34 cellular contexts compared by ENCODE assay signal in the genomic region with DNA sequence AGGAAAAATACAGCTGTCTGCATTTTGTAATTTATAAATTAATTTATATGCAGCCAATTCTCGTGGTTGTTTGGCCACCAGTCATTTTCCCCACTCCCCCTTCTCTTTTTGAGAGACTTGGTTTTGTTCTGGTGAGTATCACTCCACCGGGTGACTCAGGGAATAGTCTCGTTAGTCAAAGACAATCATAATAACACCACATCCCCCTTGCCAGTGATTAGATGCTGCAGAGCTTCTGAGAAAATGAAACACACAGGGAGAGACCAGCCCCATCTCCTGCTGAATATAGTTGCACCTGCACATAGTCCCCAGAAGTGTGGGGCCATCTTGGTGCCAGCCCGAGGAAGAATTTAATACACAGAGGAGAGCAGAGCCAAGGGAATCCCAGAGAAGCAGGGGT. TPM values are rescaled to one million over a fixed set of nuclear protein-coding genes. Genes with fewer than 3 reads are reported as not detected.
A peak's percentile ranks its signal among the peaks of the same experiment; 100 is the strongest.
DNase-seq lines count a peak whose midpoint lies in the region; ATAC-seq, FAIRE-seq and TF ChIP-seq lines count a peak whose summit lies in the region.
"Had no signal": no experiment of that assay in that cellular context is flagged by ENCODE, and none has a peak within 500 bp of the region (broad histone marks: within the 10 kb centered on the region; RNA-seq: fewer than 3 reads in every experiment).

No MANE protein-coding gene starts in this region.

- H3K9me2 ChIP-seq in GM23248 (ENCODE audit: insufficient read depth): no peaks in the 10 kb centered on the region

- H3K9me3 ChIP-seq in GM23248 (ENCODE audit: low read depth): no peaks in the 10 kb centered on the region
- H3K9me3 ChIP-seq in osteoblast (ENCODE audit: low read depth, low read length): no peaks in the 10 kb centered on the region
- peaks cover 0 to 10% (median 0%) of the 10 kb centered on the region in 12 donors for H3K9me3 ChIP-seq in heart left ventricle
- no peaks in the 10 kb centered on the region for H3K9me3 ChIP-seq in H9 (ENCODE audit: control insufficient read depth, low read depth, low read length)
- H3K9me3 ChIP-seq: gastrocnemius medialis, left lung, psoas muscle, sigmoid colon, tibial artery had no signal

- no peaks in the 10 kb centered on the region for H3K9me3 Mint-ChIP-seq in activated CD8-positive, alpha-beta memory T cell treated with anti-CD3 and anti-CD28 coated beads, Interleukin-2, amount 10 ng/mL, durations not matched to agents 7 days and 5 days (ENCODE audit: low read depth)
- H3K9me3 Mint-ChIP-seq in activated CD4-positive, alpha-beta memory T cell treated with anti-CD3 and anti-CD28 coated beads for 36 hours: no peaks in the 10 kb centered on the region
- peaks cover 19 to 23% of the 10 kb centered on the region in 2 experiments for H3K9me3 Mint-ChIP-seq in H9
- H3K9me3 Mint-ChIP-seq: CD8-positive, alpha-beta T cell; effector memory CD8-positive, alpha-beta T cell; stimulated activated naive CD8-positive, alpha-beta T cell treated with anti-CD3 and anti-CD28 coated beads, Interleukin-15, Interleukin-2, amounts not matched to agents 100 ng/mL and 50 ng/mL, for 24 hours had no signal

- intact Hi-C loops in activated CD4-positive, alpha-beta memory T cell treated with anti-CD3 and anti-CD28 coated beads for 36 hours (cut with micrococcal nuclease): no loop called here
- intact Hi-C loops in heart left ventricle (cut with DNase I): no loop called here

- TF ChIP-seq POLR2A in heart left ventricle (IDR thresholded peaks at IDR 0.05): no peak

- H4K20me1 ChIP-seq in GM23248 (ENCODE audit: insufficient read depth): no peaks in the 10 kb centered on the region
- no peaks in the 10 kb centered on the region for H4K20me1 ChIP-seq in osteoblast (ENCODE audit: insufficient read depth, low read length)
- no peaks in the 10 kb centered on the region for H4K20me1 ChIP-seq in H9 (ENCODE audit: control insufficient read depth, insufficient read depth, insufficient read length)

- H3K4me1 Mint-ChIP-seq in activated CD8-positive, alpha-beta memory T cell treated with anti-CD3 and anti-CD28 coated beads, Interleukin-2, amount 10 ng/mL, durations not matched to agents 7 days and 5 days: peaks cover 11% of the 10 kb centered on the region
- H3K4me1 Mint-ChIP-seq in activated CD4-positive, alpha-beta memory T cell treated with anti-CD3 and anti-CD28 coated beads for 36 hours (ENCODE audit: low read depth): peaks cover 4% of the 10 kb centered on the region
- no peaks in the 10 kb centered on the region for H3K4me1 Mint-ChIP-seq in H9
- H3K4me1 Mint-ChIP-seq: B cell; immature natural killer cell; mesothelial cell of epicardium; naive thymus-derived CD4-positive, alpha-beta T cell had no signal

- H3K79me1 ChIP-seq in H9 (ENCODE audit: insufficient read depth, low read depth, low read length, poor library complexity, severe bottlenecking): no peaks in the 10 kb centered on the region

- H4K91ac ChIP-seq in H9 (ENCODE audit: insufficient read length, low read depth, low read length): no peak overlapping the region

- no peak overlapping the region for H3K18ac ChIP-seq in H9 (ENCODE audit: insufficient read length, low read depth, low read length)

- no peak overlapping the region for H3T11ph ChIP-seq in H9 (ENCODE audit: low read length)

- ATAC-seq in activated CD8-positive, alpha-beta memory T cell treated with anti-CD3 and anti-CD28 coated beads, Interleukin-2, amount 10 ng/mL, durations not matched to agents 7 days and 5 days: peak; percentile 47
- ATAC-seq in heart left ventricle: no peak
- ATAC-seq: CD8-positive, alpha-beta T cell; effector memory CD8-positive, alpha-beta T cell; gastrocnemius medialis; left lung; naive thymus-derived CD4-positive, alpha-beta T cell; psoas muscle had no signal

- in situ Hi-C loops in GM23248 (cut with MboI): no loop called here

- H2AK5ac ChIP-seq in H9 (ENCODE audit: insufficient read length, low read length): no peak overlapping the region

- H3K36me3 ChIP-seq in GM23248 (ENCODE audit: low read depth): no peaks in the 10 kb centered on the region
- no peaks in the 10 kb centered on the region for H3K36me3 ChIP-seq in osteoblast (ENCODE audit: insufficient read depth, low read length)
- H3K36me3 ChIP-seq in heart left ventricle: no peaks in the 10 kb centered on the region
- H3K36me3 ChIP-seq: cardiac muscle cell, gastrocnemius medialis, left lung, sigmoid colon, tibial artery, WERI-Rb-1 had no signal

- no peaks in the 10 kb centered on the region for H3F3A ChIP-seq in GM23248 (ENCODE audit: insufficient read depth)

- no peak for TF ChIP-seq CTCF in osteoblast (IDR thresholded peaks at IDR 0.05; ENCODE audit: extremely low read depth, low read depth, low read length)
- no peak for TF ChIP-seq CTCF in heart left ventricle (IDR thresholded peaks at IDR 0.05)
- no peak for TF ChIP-seq CTCF in H9 (conservative IDR thresholded peaks at IDR 0.05)

- no peak overlapping the region for H4K5ac ChIP-seq in H9 (ENCODE audit: insufficient read length, low read depth, low read length)

- H3K4me2 ChIP-seq in GM23248 (ENCODE audit: unreplicated experiment) (no peak overlapping the region), osteoblast (ENCODE audit: insufficient read depth, low read length) (peak overlapping the region; percentile 63), H9 (ENCODE audit: insufficient read depth, insufficient read length, low read length) (no peak overlapping the region)

- no peak overlapping the region for H3K14ac ChIP-seq in H9 (ENCODE audit: insufficient read depth, low read length)

- H3K36me3 Mint-ChIP-seq in activated CD8-positive, alpha-beta memory T cell treated with anti-CD3 and anti-CD28 coated beads, Interleukin-2, amount 10 ng/mL, durations not matched to agents 7 days and 5 days: peaks cover 2% of the 10 kb centered on the region
- peaks cover 2% of the 10 kb centered on the region for H3K36me3 Mint-ChIP-seq in activated CD4-positive, alpha-beta memory T cell treated with anti-CD3 and anti-CD28 coated beads for 36 hours
- H3K36me3 Mint-ChIP-seq in H9 (ENCODE audit: insufficient read depth in 1 of 3, low read depth in 3 of 3): peaks cover 3 to 19% (median 7%) of the 10 kb centered on the region in 3 experiments; a peak in 3 of 7 replicates
- H3K36me3 Mint-ChIP-seq: CD8-positive, alpha-beta T cell; immature natural killer cell; mesothelial cell of epicardium had no signal

- H3K27ac Mint-ChIP-seq in activated CD8-positive, alpha-beta memory T cell treated with anti-CD3 and anti-CD28 coated beads, Interleukin-2, amount 10 ng/mL, durations not matched to agents 7 days and 5 days: no peak overlapping the region
- no peak overlapping the region for H3K27ac Mint-ChIP-seq in activated CD4-positive, alpha-beta memory T cell treated with anti-CD3 and anti-CD28 coated beads for 36 hours
- no peak overlapping the region; a peak in 1 of 7 replicates for H3K27ac Mint-ChIP-seq in H9
- H3K27ac Mint-ChIP-seq: B cell; CD8-positive, alpha-beta T cell; effector memory CD8-positive, alpha-beta T cell; immature natural killer cell; mesothelial cell of epicardium; naive thymus-derived CD4-positive, alpha-beta T cell; stimulated activated naive CD8-positive, alpha-beta T cell treated with anti-CD3 and anti-CD28 coated beads, Interleukin-15, Interleukin-2, amounts not matched to agents 100 ng/mL and 50 ng/mL, for 24 hours had no signal

- no peak overlapping the region for H2BK5ac ChIP-seq in H9 (ENCODE audit: insufficient read length, low read length)

- no peak overlapping the region for H2BK12ac ChIP-seq in H9 (ENCODE audit: insufficient read length, low read depth, low read length)

- H3K4me3 ChIP-seq in GM23248 (no peak overlapping the region), osteoblast (ENCODE audit: insufficient read depth, low read length) (no peak overlapping the region), heart left ventricle (no peak overlapping the region)
- H3K4me3 ChIP-seq: cardiac muscle cell, gastrocnemius medialis, left lung, psoas muscle, sigmoid colon, tibial artery had no signal

- H3K27me3 ChIP-seq in GM23248 (replicated peaks; ENCODE audit: insufficient read depth) (no peaks in the 10 kb centered on the region), osteoblast (ENCODE audit: insufficient read depth, low read length) (no peaks in the 10 kb centered on the region), heart left ventricle (no peaks in the 10 kb centered on the region), H9 (ENCODE audit: insufficient read depth, low read length) (no peaks in the 10 kb centered on the region)
- H3K27me3 ChIP-seq: cardiac muscle cell, gastrocnemius medialis, left lung, sigmoid colon, tibial artery had no signal

- H3K4ac ChIP-seq in H9 (ENCODE audit: low read depth, low read length): no peak overlapping the region

- WGBS in GM23248 (ENCODE audit: low coverage in 1 of 2, low lambda C conversion rate in 2 of 2, missing lambda C conversion rate in 2 of 2), 2 experiments: 60 to 70% methylated on average over 4 of the region's 4 CpGs
- WGBS in heart left ventricle, 4 donors: 85 to 90% (median 88%) methylated on average over 4 of the region's 4 CpGs
- no CpG with 5 or more reads among the region's 4 CpGs for WGBS in H9 (ENCODE audit: extremely low coverage, insufficient read length, low lambda C conversion rate)

- H3K27me3 Mint-ChIP-seq in activated CD8-positive, alpha-beta memory T cell treated with anti-CD3 and anti-CD28 coated beads, Interleukin-2, amount 10 ng/mL, durations not matched to agents 7 days and 5 days: peaks cover 15% of the 10 kb centered on the region
- peaks cover 13% of the 10 kb centered on the region for H3K27me3 Mint-ChIP-seq in activated CD4-positive, alpha-beta memory T cell treated with anti-CD3 and anti-CD28 coated beads for 36 hours
- H3K27me3 Mint-ChIP-seq in H9 (ENCODE audit: low read depth): no peaks in the 10 kb centered on the region; the same call in 1 of the 2 replicates

- no peak overlapping the region for H2BK15ac ChIP-seq in H9 (ENCODE audit: low read depth, low read length)

- H3K56ac ChIP-seq in H9 (ENCODE audit: insufficient read length, low read depth, low read length): no peak overlapping the region

- FAIRE-seq in frontal cortex (lab: Jason Lieb, UNC): no peak

- CTCF ChIA-PET in activated CD8-positive, alpha-beta memory T cell treated with anti-CD3 and anti-CD28 coated beads, Interleukin-2, amount 10 ng/mL, durations not matched to agents 7 days and 5 days (lab: Charles Lee): no interaction called here
- CTCF ChIA-PET in activated CD4-positive, alpha-beta memory T cell treated with anti-CD3 and anti-CD28 coated beads for 36 hours (lab: Charles Lee): no interaction called here

- no peaks in the 10 kb centered on the region for H3K23me2 ChIP-seq in H9 (ENCODE audit: insufficient read length, low read depth, low read length, poor library complexity, severe bottlenecking)

- H2BK120ac ChIP-seq in H9 (ENCODE audit: low read depth, low read length, poor library complexity, severe bottlenecking): no peak overlapping the region

- no peak overlapping the region for H2BK20ac ChIP-seq in H9 (ENCODE audit: low read depth, low read length, poor library complexity, severe bottlenecking)

- H3K79me2 ChIP-seq in GM23248 (ENCODE audit: insufficient read depth): no peaks in the 10 kb centered on the region
- H3K79me2 ChIP-seq in osteoblast (ENCODE audit: insufficient read depth, low read length): no peaks in the 10 kb centered on the region
- H3K79me2 ChIP-seq in H9 (ENCODE audit: insufficient read depth, low read length): no peaks in the 10 kb centered on the region

- POLR2A ChIA-PET in activated CD4-positive, alpha-beta memory T cell treated with anti-CD3 and anti-CD28 coated beads for 36 hours (lab: Charles Lee): interaction anchor here (0.6 to 1.2 kb wide), 2 partner anchors 8 to 96 kb away, joined by 4 to 5 read pairs; partner anchors contain the start of gene FNIP2

- H3K4me1 ChIP-seq in GM23248 (ENCODE audit: insufficient read depth) (peaks cover 10% of the 10 kb centered on the region; the same call in 1 of the 2 replicates), osteoblast (ENCODE audit: insufficient read depth, low read length) (peaks cover 15% of the 10 kb centered on the region), heart left ventricle (no peaks in the 10 kb centered on the region), H9 (ENCODE audit: insufficient read depth, low read length) (no peaks in the 10 kb centered on the region)
- H3K4me1 ChIP-seq: gastrocnemius medialis, left lung, psoas muscle, sigmoid colon, tibial artery had no signal

- H2AFZ ChIP-seq in GM23248: no peak overlapping the region
- H2AFZ ChIP-seq in osteoblast (ENCODE audit: low read length): no peak overlapping the region
- no peak overlapping the region for H2AFZ ChIP-seq in H9 (ENCODE audit: low read length)

- H3K9ac ChIP-seq in GM23248 (no peak overlapping the region), H9 (ENCODE audit: extremely low read depth, insufficient read length, low read length) (no peak overlapping the region)

- H3K27ac ChIP-seq in GM23248 (no peak overlapping the region), osteoblast (ENCODE audit: low read depth, low read length) (peak overlapping the region; percentile 39), heart left ventricle (no peak overlapping the region), H9 (ENCODE audit: insufficient read length, low read depth, low read length) (no peak overlapping the region)
- H3K27ac ChIP-seq: cardiac muscle cell, gastrocnemius medialis, left lung, psoas muscle, sigmoid colon, tibial artery, WERI-Rb-1 had no signal

- H3K23ac ChIP-seq in H9 (ENCODE audit: insufficient read length, low read depth, low read length): no peak overlapping the region

- H4K8ac ChIP-seq in H9 (replicated peaks; ENCODE audit: insufficient read length, low read depth, low read length): no peak overlapping the region

- H3K4me3 Mint-ChIP-seq in activated CD8-positive, alpha-beta memory T cell treated with anti-CD3 and anti-CD28 coated beads, Interleukin-2, amount 10 ng/mL, durations not matched to agents 7 days and 5 days: no peak overlapping the region
- H3K4me3 Mint-ChIP-seq in activated CD4-positive, alpha-beta memory T cell treated with anti-CD3 and anti-CD28 coated beads for 36 hours: no peak overlapping the region
- H3K4me3 Mint-ChIP-seq in H9: no peak overlapping the region
- H3K4me3 Mint-ChIP-seq: B cell; CD8-positive, alpha-beta T cell; effector memory CD8-positive, alpha-beta T cell; immature natural killer cell; mesothelial cell of epicardium; naive thymus-derived CD4-positive, alpha-beta T cell; stimulated activated naive CD8-positive, alpha-beta T cell treated with anti-CD3 and anti-CD28 coated beads, Interleukin-15, Interleukin-2, amounts not matched to agents 100 ng/mL and 50 ng/mL, for 24 hours had no signal

- DNase-seq in activated CD8-positive, alpha-beta memory T cell treated with anti-CD3 and anti-CD28 coated beads, Interleukin-2, amount 10 ng/mL, durations not matched to agents 7 days and 5 days: no peak
- DNase-seq in activated CD8-positive, alpha-beta memory T cell treated with anti-CD3 and anti-CD28 coated beads for 24 hours: no peak
- DNase-seq in GM23248 (peak; percentile 47), osteoblast (ENCODE audit: insufficient read length, low spot score, missing footprints) (peak; percentile 74), frontal cortex (ENCODE audit: low spot score in 2 of 2) (no peak), heart left ventricle (no peak), H9 (no peak)
- peak; percentile 22 for DNase-seq in activated CD4-positive, alpha-beta memory T cell treated with anti-CD3 and anti-CD28 coated beads for 36 hours
- DNase-seq: activated naive CD4-positive, alpha-beta T cell; activated T-cell treated with anti-CD3 and anti-CD28 coated beads, Interleukin-2, amount 50 U/mL, for 1 hour; CD8-positive, alpha-beta T cell; cortex of kidney; DMS 273 treated with DMSO at 0.1 percent for 48 hours; effector memory CD8-positive, alpha-beta T cell; gastrocnemius medialis; hypothalamus; immature natural killer cell; left lung; naive thymus-derived CD4-positive, alpha-beta T cell; NCI-H1105; NCI-H187 treated with DMSO at 0.1 percent for 48 hours; NCI-H2171 treated with DMSO at 0.1 percent for 48 hours; NCI-H510A treated with DMSO at 0.1 percent for 48 hours; psoas muscle; Right ventricle myocardium superior; sigmoid colon; stimulated activated CD4-positive, alpha-beta T cell treated with anti-CD3 and anti-CD28 coated beads, Interleukin-15, amount 100 ng/mL, for 24 hours; T-helper 9 cell; tibial artery; WERI-Rb-1 had no signal

RNA-seq across cellular contexts. Expression of gene FNIP2, which starts 8.0 kb away (rescaled TPM):
- total RNA-seq in activated CD8-positive, alpha-beta memory T cell treated with anti-CD3 and anti-CD28 coated beads, Interleukin-2, amount 10 ng/mL, durations not matched to agents 7 days and 5 days: 10 to 100 TPM; 12.3 to 17.1 TPM
- total RNA-seq in GM23248 (2014; rRNA removed; shearing (Covaris generic)): 14.4 and 22.4 TPM in 2 replicates
- polyA plus RNA-seq in GM23248 (2016; fragmentation: Nextera tagmentation; extraction: Ambion mirVana): 1.8 TPM in 2 replicates
- 10 to 100 TPM; 17.7 to 19.4 TPM for total RNA-seq in activated CD4-positive, alpha-beta memory T cell treated with anti-CD3 and anti-CD28 coated beads for 36 hours
- total RNA-seq in osteoblast: 73.4 and 78.9 TPM in 2 replicates
- total RNA-seq in frontal cortex: 63.2 TPM
- total RNA-seq in heart left ventricle: 10 to 100 TPM; 32.4 to 87.4 (median 44.7) TPM
- 10 to 100 TPM; 14.5 to 36.8 TPM for polyA plus RNA-seq in heart left ventricle
- 9.6 and 11.4 TPM in 2 replicates for total RNA-seq in H9 (2021)

RNA-seq across cellular contexts. Expression of gene PPID, which starts 37.7 kb away (rescaled TPM):
- 10 to 100 TPM; 39.4 to 43.9 TPM for total RNA-seq in activated CD8-positive, alpha-beta memory T cell treated with anti-CD3 and anti-CD28 coated beads, Interleukin-2, amount 10 ng/mL, durations not matched to agents 7 days and 5 days
- 19.2 and 29.1 TPM in 2 replicates for total RNA-seq in GM23248 (2014; rRNA removed; shearing (Covaris generic))
- polyA plus RNA-seq in GM23248 (2016; fragmentation: Nextera tagmentation; extraction: Ambion mirVana): 37.0 and 41.0 TPM in 2 replicates
- total RNA-seq in activated CD4-positive, alpha-beta memory T cell treated with anti-CD3 and anti-CD28 coated beads for 36 hours: 10 to 100 TPM; 66.4 to 67.2 TPM
- 19.2 and 21.4 TPM in 2 replicates for total RNA-seq in osteoblast
- total RNA-seq in frontal cortex: 28.9 TPM
- total RNA-seq in heart left ventricle: 10 to 100 TPM; 24.1 to 43.4 (median 30.7) TPM
- polyA plus RNA-seq in heart left ventricle: 10 to 100 TPM; 37.0 to 55.3 TPM
- total RNA-seq in H9 (2021): 50.2 and 53.5 TPM in 2 replicates

Comparison
In these comparisons a context has a peak if more than half of its experiments do, and no peak if none do; other contexts are left out.
1. DNase-seq: peak in GM23248 (single experiment), activated CD4-positive, alpha-beta memory T cell treated with anti-CD3 and anti-CD28 coated beads for 36 hours (single experiment) and osteoblast (single experiment); none in activated CD8-positive, alpha-beta memory T cell treated with anti-CD3 and anti-CD28 coated beads, Interleukin-2, amount 10 ng/mL, durations not matched to agents 7 days and 5 days (single experiment), activated CD8-positive, alpha-beta memory T cell treated with anti-CD3 and anti-CD28 coated beads for 24 hours (single experiment), frontal cortex (0 of 2), heart left ventricle (0 of 5) and H9 (single experiment).